ENCODE assay signal across 16 cellular contexts in genomic region chr19:11160119-11160768, GRCh38. TPM values are rescaled to one million over a fixed set of nuclear protein-coding genes. Genes with fewer than 3 reads are reported as not detected.
DNase-seq lines count a peak whose midpoint lies in the region; ATAC-seq and TF ChIP-seq lines count a peak whose summit lies in the region.
"Had no signal": no experiment of that assay in that cellular context is flagged by ENCODE, and none has a peak within 500 bp of the region (broad histone marks: within the 10 kb centered on the region; RNA-seq: fewer than 3 reads in every experiment).

No MANE protein-coding gene starts in this region.

- no peaks in the 10 kb centered on the region for H3K36me3 ChIP-seq in sigmoid colon

- peaks cover 31% of the 10 kb centered on the region for H3K4me1 Mint-ChIP-seq in HFFc6 (ENCODE audit: low read depth)
- H3K4me1 Mint-ChIP-seq in activated naive CD8-positive, alpha-beta T cell treated with anti-CD3 and anti-CD28 coated beads, Interleukin-2, amount 50 U/mL, for 24 hours = peaks cover 9% of the 10 kb centered on the region
- H3K4me1 Mint-ChIP-seq: stimulated activated effector memory CD8-positive, alpha-beta T cell treated with anti-CD3 and anti-CD28 coated beads, Interleukin-12 subunit alpha, Interleukin-12 subunit beta, amount 100 ng/mL, for 72 hours had no signal

- TF ChIP-seq EP300 in sigmoid colon (IDR thresholded peaks at IDR 0.05) = no peak

- H3K27me3 ChIP-seq in sigmoid colon = no peaks in the 10 kb centered on the region

- 52 to 63% methylated on average over 7 of the region's 7 CpGs for WGBS in sigmoid colon, 2 donors

- H3K36me3 Mint-ChIP-seq in HFFc6 (ENCODE audit: low read depth) = peaks cover 25% of the 10 kb centered on the region
- no peaks in the 10 kb centered on the region for H3K36me3 Mint-ChIP-seq in activated naive CD8-positive, alpha-beta T cell treated with anti-CD3 and anti-CD28 coated beads, Interleukin-2, amount 50 U/mL, for 24 hours (ENCODE audit: low read depth)

- H3K9me3 Mint-ChIP-seq in HFFc6 = peaks cover 3% of the 10 kb centered on the region; the same call in 1 of the 2 replicates
- H3K9me3 Mint-ChIP-seq in activated naive CD8-positive, alpha-beta T cell treated with anti-CD3 and anti-CD28 coated beads, Interleukin-2, amount 50 U/mL, for 24 hours = no peaks in the 10 kb centered on the region
- H3K9me3 Mint-ChIP-seq: activated T-cell treated with anti-CD3 and anti-CD28 coated beads, Interleukin-2, amount 50 U/mL, for 4 hours; stimulated activated effector memory CD8-positive, alpha-beta T cell treated with anti-CD3 and anti-CD28 coated beads, Interleukin-12 subunit alpha, Interleukin-12 subunit beta, amount 100 ng/mL, for 72 hours had no signal

- H3K9me3 ChIP-seq in sigmoid colon = no peaks in the 10 kb centered on the region

- ATAC-seq in left ventricle myocardium superior (peak; percentile 7), HG03280 (IDR thresholded peaks at IDR 0.05; ENCODE audit: unreplicated experiment) (no peak)
- ATAC-seq in activated naive CD8-positive, alpha-beta T cell treated with anti-CD3 and anti-CD28 coated beads, Interleukin-2, amount 50 U/mL, for 24 hours = no peak
- ATAC-seq: activated T-cell treated with anti-CD3 and anti-CD28 coated beads, Interleukin-2, amount 50 U/mL, for 4 hours; stimulated activated effector memory CD8-positive, alpha-beta T cell treated with anti-CD3 and anti-CD28 coated beads, Interleukin-12 subunit alpha, Interleukin-12 subunit beta, amount 100 ng/mL, for 72 hours had no signal

- no peak for DNase-seq in HFFc6
- peak; percentile 81 for DNase-seq in amniotic epithelial cell (ENCODE audit: low read depth)
- DNase-seq in left ventricle myocardium superior = no peak
- no peak for DNase-seq in sigmoid colon
- no peak for DNase-seq in activated naive CD8-positive, alpha-beta T cell treated with anti-CD3 and anti-CD28 coated beads, Interleukin-2, amount 50 U/mL, for 24 hours
- DNase-seq in DMS153 treated with DMSO at 0.1 percent for 48 hours (lab: John Stamatoyannopoulos, UW; ENCODE audit: unreplicated experiment) = no peak
- no peak for DNase-seq in GOT3 (lab: John Stamatoyannopoulos, UW)
- DNase-seq: activated CD4-positive, alpha-beta T cell treated with anti-CD3 and anti-CD28 coated beads for 1 hour; activated T-cell treated with anti-CD3 and anti-CD28 coated beads, Interleukin-2, amount 50 U/mL, for 4 hours; effector CD4-positive, alpha-beta T cell; EL; NCI-H2081; stimulated activated CD4-positive, alpha-beta T cell treated with anti-CD3 and anti-CD28 coated beads, Interleukin-4, amount 100 ng/mL, for 1 hour had no signal

- no peak overlapping the region for H3K4me3 Mint-ChIP-seq in HFFc6
- H3K4me3 Mint-ChIP-seq in activated naive CD8-positive, alpha-beta T cell treated with anti-CD3 and anti-CD28 coated beads, Interleukin-2, amount 50 U/mL, for 24 hours = no peak overlapping the region
- H3K4me3 Mint-ChIP-seq: activated T-cell treated with anti-CD3 and anti-CD28 coated beads, Interleukin-2, amount 50 U/mL, for 4 hours; stimulated activated effector memory CD8-positive, alpha-beta T cell treated with anti-CD3 and anti-CD28 coated beads, Interleukin-12 subunit alpha, Interleukin-12 subunit beta, amount 100 ng/mL, for 72 hours had no signal

- H3K4me1 ChIP-seq in sigmoid colon = peaks cover 0 to 83% (median 72%) of the 10 kb centered on the region in 4 donors

- no peak overlapping the region for H3K4me3 ChIP-seq in sigmoid colon

- no peak for TF ChIP-seq POLR2A in sigmoid colon (IDR thresholded peaks at IDR 0.05)

- peaks cover 4% of the 10 kb centered on the region for H3K27me3 Mint-ChIP-seq in HFFc6 (ENCODE audit: insufficient read depth)
- no peaks in the 10 kb centered on the region for H3K27me3 Mint-ChIP-seq in activated naive CD8-positive, alpha-beta T cell treated with anti-CD3 and anti-CD28 coated beads, Interleukin-2, amount 50 U/mL, for 24 hours

- intact Hi-C loops in left ventricle myocardium superior (cut with micrococcal nuclease) = no loop called here
- intact Hi-C loops in sigmoid colon (cut with DNase I) = no loop called here

- TF ChIP-seq CTCF in HFFc6 (IDR thresholded peaks at IDR 0.05) = peak; percentile 16; the same call in 1 of the 2 replicates
- TF ChIP-seq CTCF in sigmoid colon (IDR thresholded peaks at IDR 0.05) = peak in 1 of 4 experiments; percentile 19

- no peak overlapping the region for H3K27ac Mint-ChIP-seq in HFFc6
- H3K27ac Mint-ChIP-seq in activated naive CD8-positive, alpha-beta T cell treated with anti-CD3 and anti-CD28 coated beads, Interleukin-2, amount 50 U/mL, for 24 hours = no peak overlapping the region
- H3K27ac Mint-ChIP-seq: stimulated activated effector memory CD8-positive, alpha-beta T cell treated with anti-CD3 and anti-CD28 coated beads, Interleukin-12 subunit alpha, Interleukin-12 subunit beta, amount 100 ng/mL, for 72 hours had no signal

- peak overlapping the region; percentile 86 to 95 (median 87) for H3K27ac ChIP-seq in sigmoid colon
- H3K27ac ChIP-seq: HL-60 had no signal

RNA-seq across cellular contexts. Expression of gene SPC24, which starts 4.7 kb away (rescaled TPM):
- total RNA-seq in HFFc6 (2021; fragmentation: NEBNext Ultra II Directional; extraction: Animal tissue kit (Norgen Biotek cat#: 25700)) = 10 to 100 TPM; 21.0 to 54.6 (median 50.3) TPM
- total RNA-seq in left ventricle myocardium superior (8.1 TPM), sigmoid colon (1 to 10 TPM in 3 of 4 donors, under 1 TPM in 1; 0.99 to 6.0 (median 2.8) TPM)
- 10 to 100 TPM in 1 of 3 donors, 1 to 10 TPM in 2; 1.2 to 13.0 (median 2.1) TPM for polyA plus RNA-seq in sigmoid colon

RNA-seq across cellular contexts. Expression of gene KANK2, which starts 37.1 kb away (rescaled TPM):
- 100 to 1,000 TPM; 132 to 167 (median 156) TPM for total RNA-seq in HFFc6 (2021; fragmentation: NEBNext Ultra II Directional; extraction: Animal tissue kit (Norgen Biotek cat#: 25700))
- total RNA-seq in left ventricle myocardium superior = 471 TPM
- 1,000 to 10,000 TPM in 2 of 4 donors, 100 to 1,000 TPM in 2; 691 to 1,314 (median 1,068) TPM for total RNA-seq in sigmoid colon
- polyA plus RNA-seq in sigmoid colon = 100 to 1,000 TPM in 1 of 3 donors, 10 to 100 TPM in 2; 29.8 to 130 (median 89.4) TPM
